Comparison of ENCODE assay signal across 8 cellular contexts in genomic region chr1:234373938-234374240, GRCh38. TPM values are rescaled to one million over a fixed set of nuclear protein-coding genes. Genes with fewer than 3 reads are reported as not detected.
A peak's percentile ranks its signal among the peaks of the same experiment; 100 is the strongest.
DNase-seq lines count a peak whose midpoint lies in the region; ATAC-seq, FAIRE-seq and TF ChIP-seq lines count a peak whose summit lies in the region.

No MANE protein-coding gene starts in this region.

- no peak for TF ChIP-seq CTCF in kidney (IDR thresholded peaks at IDR 0.05; ENCODE audit: borderline replicate concordance, extremely low read depth, insufficient read depth)
- no peak for TF ChIP-seq CTCF in testis (IDR thresholded peaks at IDR 0.05)

- H3K4me3 ChIP-seq in kidney (ENCODE audit: low read length in 2 of 2), result peak overlapping the region; percentile 98 to 99
- H3K4me3 ChIP-seq in testis, result peak overlapping the region; percentile 68 to 79

- peak overlapping the region; percentile 94 to 97 for H3K27ac ChIP-seq in kidney (ENCODE audit: low read depth in 2 of 2, low read length in 2 of 2)
- H3K27ac ChIP-seq in testis, result peak overlapping the region; percentile 82 to 88

- H3K27me3 ChIP-seq in testis, result no peaks in the 10 kb centered on the region

- peaks cover 52% of the 10 kb centered on the region for H3K36me3 Mint-ChIP-seq in activated naive CD8-positive, alpha-beta T cell treated with anti-CD3 and anti-CD28 coated beads, Interleukin-2, amount 50 U/mL, for 24 hours (ENCODE audit: low read depth)

- 4 to 6% methylated on average over 6 of the region's 6 CpGs for WGBS in testis, 2 donors

- peak; percentile 23 for ATAC-seq in HG03064 (IDR thresholded peaks at IDR 0.05; ENCODE audit: low read depth, unreplicated experiment)
- peak; percentile 24 for ATAC-seq in activated naive CD8-positive, alpha-beta T cell treated with anti-CD3 and anti-CD28 coated beads, Interleukin-2, amount 50 U/mL, for 24 hours

- H3K9me3 ChIP-seq in kidney (ENCODE audit: control insufficient read depth in 1 of 2, low read length in 2 of 2) (no peaks in the 10 kb centered on the region), testis (no peaks in the 10 kb centered on the region)

- peaks cover 2% of the 10 kb centered on the region for H3K27me3 Mint-ChIP-seq in activated naive CD8-positive, alpha-beta T cell treated with anti-CD3 and anti-CD28 coated beads, Interleukin-2, amount 50 U/mL, for 24 hours

- H3K4me1 Mint-ChIP-seq in activated naive CD8-positive, alpha-beta T cell treated with anti-CD3 and anti-CD28 coated beads, Interleukin-2, amount 50 U/mL, for 24 hours, result peaks cover 61% of the 10 kb centered on the region

- FAIRE-seq in kidney (lab: Jason Lieb, UNC), result no peak

- H3K4me1 ChIP-seq in kidney (ENCODE audit: control insufficient read depth in 1 of 2, insufficient read depth in 1 of 2, low read depth in 1 of 2, low read length in 2 of 2) (peaks cover 5 to 7% of the 10 kb centered on the region in 2 donors), testis (peaks cover 7% of the 10 kb centered on the region)

- peaks cover 9 to 17% of the 10 kb centered on the region in 2 donors for H3K36me3 ChIP-seq in kidney (ENCODE audit: control insufficient read depth in 1 of 2, insufficient read depth in 2 of 2, low read length in 2 of 2)
- no peaks in the 10 kb centered on the region for H3K36me3 ChIP-seq in testis (ENCODE audit: low read depth, missing control alignments)

- peak overlapping the region; percentile 100 for H3K27ac Mint-ChIP-seq in activated naive CD8-positive, alpha-beta T cell treated with anti-CD3 and anti-CD28 coated beads, Interleukin-2, amount 50 U/mL, for 24 hours

- no peak for TF ChIP-seq POLR2A in testis (IDR thresholded peaks at IDR 0.05)

- H3K9ac ChIP-seq in kidney (ENCODE audit: low read length in 2 of 2), result peak overlapping the region; percentile 64 to 98

- peak overlapping the region; percentile 96 for H3K4me3 Mint-ChIP-seq in activated naive CD8-positive, alpha-beta T cell treated with anti-CD3 and anti-CD28 coated beads, Interleukin-2, amount 50 U/mL, for 24 hours

- intact Hi-C loops in kidney (cut with DNase I), result no loop called here
- intact Hi-C loops in testis (cut with DNase I; ENCODE audit: low total_unique reads), result no loop called here

- peaks cover 2% of the 10 kb centered on the region for H3K9me3 Mint-ChIP-seq in activated naive CD8-positive, alpha-beta T cell treated with anti-CD3 and anti-CD28 coated beads, Interleukin-2, amount 50 U/mL, for 24 hours

- DNase-seq in DMS 273 (lab: John Stamatoyannopoulos, UW; ENCODE audit: unreplicated experiment), result peak; percentile 83
- no peak for DNase-seq in DMS 273 treated with DMSO at 0.1 percent for 48 hours (lab: John Stamatoyannopoulos, UW)
- DNase-seq in activated naive CD8-positive, alpha-beta T cell treated with anti-CD3 and anti-CD28 coated beads, Interleukin-2, amount 50 U/mL, for 24 hours, result no peak
- no peak for DNase-seq in kidney
- DNase-seq in testis, result no peak
- no peak for DNase-seq in DMS53 (lab: John Stamatoyannopoulos, UW)
- no peak for DNase-seq in SW 1271 (lab: John Stamatoyannopoulos, UW)

RNA-seq across cellular contexts. Expression of gene COA6, which starts 0.6 kb away (rescaled TPM):
- total RNA-seq in kidney, result 21.2 TPM
- 76.4 TPM for polyA plus RNA-seq in kidney (ENCODE audit: insufficient read depth, low read depth, low replicate concordance)
- total RNA-seq in testis, result 10 to 100 TPM in 1 of 2 donors, 1 to 10 TPM in 1; 9.7 to 11.1 TPM
- 18.2 TPM for polyA plus RNA-seq in testis (ENCODE audit: insufficient read depth, low read depth, low replicate concordance)
